Comparison of ENCODE assay signal across 8 cellular contexts in the genomic region with DNA sequence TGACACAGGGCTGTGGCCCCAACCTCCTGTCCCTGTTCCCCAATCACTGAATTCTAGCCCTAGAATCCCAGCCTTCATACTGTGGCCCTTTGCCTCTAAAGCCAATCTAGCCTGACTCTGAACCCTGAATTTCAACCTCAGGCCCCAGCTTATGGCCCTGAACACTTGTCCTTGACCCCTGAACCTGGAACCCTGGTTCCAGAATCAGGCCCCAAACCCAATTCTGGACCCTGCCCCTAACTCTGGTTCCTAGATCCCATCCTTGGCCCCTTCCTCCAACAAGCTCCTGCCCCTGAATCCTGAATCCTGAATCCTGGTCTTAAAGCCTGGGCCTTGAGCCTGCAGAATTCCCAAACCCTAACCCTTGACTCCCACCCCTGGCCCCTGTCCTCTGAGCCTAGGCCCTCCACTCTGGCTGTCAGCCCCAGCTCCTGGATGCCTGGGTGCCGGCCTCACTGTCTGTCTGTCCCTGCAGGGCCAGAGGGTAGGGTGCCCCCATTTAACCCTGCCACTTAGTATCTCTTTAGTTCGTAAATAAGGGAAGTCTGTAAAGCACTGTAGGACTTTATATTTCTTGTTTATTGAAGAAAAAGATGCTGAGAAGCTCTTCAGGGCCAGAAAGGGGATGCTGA. TPM values are rescaled to one million over a fixed set of nuclear protein-coding genes. Genes with fewer than 3 reads are reported as not detected.
DNase-seq lines count a peak whose midpoint lies in the region; ATAC-seq, FAIRE-seq and TF ChIP-seq lines count a peak whose summit lies in the region.

No MANE protein-coding gene starts in this region.

- no peak for DNase-seq in GM12891 (ENCODE audit: insufficient read length, low spot score)
- DNase-seq in T-helper 17 cell, result peak in 1 of 3 donors; percentile 7
- DNase-seq in glutamatergic neuron, result no peak
- no peak for DNase-seq in skeletal muscle cell (ENCODE audit: low read depth)
- no peak for DNase-seq in iPS-NIHi7 (ENCODE audit: extremely low spot score)
- DNase-seq in NCI-H2171 (lab: John Stamatoyannopoulos, UW), result no peak

- H3K4me3 ChIP-seq in skeletal muscle cell (ENCODE audit: low read depth, low read length), result peak overlapping the region; percentile 67

- TF ChIP-seq CTCF in glutamatergic neuron (IDR thresholded peaks at IDR 0.05; ENCODE audit: partially characterized antibody, unreplicated experiment), result no peak

- H3K4me3 Mint-ChIP-seq in T-helper 17 cell, result peak overlapping the region; percentile 94
- H3K4me3 Mint-ChIP-seq in glutamatergic neuron (ENCODE audit: unreplicated experiment), result peak overlapping the region; percentile 86

- ATAC-seq in T-helper 17 cell (no peak), GM18861 (IDR thresholded peaks at IDR 0.05; ENCODE audit: unreplicated experiment) (no peak), GM19467 (IDR thresholded peaks at IDR 0.05; ENCODE audit: unreplicated experiment) (no peak)

- FAIRE-seq in GM12891 (lab: Jason Lieb, UNC), result peak; percentile 61

- H3K27ac Mint-ChIP-seq in T-helper 17 cell, result peak overlapping the region; percentile 91
- no peak overlapping the region for H3K27ac Mint-ChIP-seq in glutamatergic neuron (ENCODE audit: unreplicated experiment)

- H3K27me3 Mint-ChIP-seq in T-helper 17 cell (no peaks in the 10 kb centered on the region), glutamatergic neuron (ENCODE audit: unreplicated experiment) (peaks cover 7% of the 10 kb centered on the region)

- H3K4me1 Mint-ChIP-seq in T-helper 17 cell (peaks cover 46% of the 10 kb centered on the region), glutamatergic neuron (ENCODE audit: low read depth, unreplicated experiment) (peaks cover 20% of the 10 kb centered on the region)

- H3K36me3 Mint-ChIP-seq in T-helper 17 cell (ENCODE audit: low read depth) (no peaks in the 10 kb centered on the region), glutamatergic neuron (ENCODE audit: unreplicated experiment) (no peaks in the 10 kb centered on the region)

- H3K9me3 Mint-ChIP-seq in glutamatergic neuron (ENCODE audit: unreplicated experiment), result peaks cover 1% of the 10 kb centered on the region

- TF ChIP-seq POLR2A in GM12891 (IDR thresholded peaks at IDR 0.05; ENCODE audit: low read depth, low read length), result no peak

- H3K9me3 ChIP-seq in T-helper 17 cell (ENCODE audit: control insufficient read depth, low read length, poor library complexity, severe bottlenecking), result no peaks in the 10 kb centered on the region

TF ChIP-seq in GM12891, 5 proteins besides CTCF, POLR2A, EP300 and RAD21:
- TF ChIP-seq PAX5 (IDR thresholded peaks at IDR 0.05; ENCODE audit: insufficient read depth, low read length, severe bottlenecking) (no peak), SPI1 (IDR thresholded peaks at IDR 0.05; ENCODE audit: low read depth, low read length) (no peak), POU2F2 (IDR thresholded peaks at IDR 0.05; ENCODE audit: low read depth, low read length) (no peak), TAF1 (IDR thresholded peaks at IDR 0.05; ENCODE audit: low read depth, low read length) (no peak), POLR2AphosphoS5 (IDR thresholded peaks at IDR 0.05; ENCODE audit: low read depth, low read length) (no peak)

RNA-seq across cellular contexts. Expression of a gene that starts 1.3 kb away (rescaled TPM):
- 4.0 TPM for polyA plus RNA-seq in GM12891 (2012; ENCODE audit: low read depth, missing spikeins)
- total RNA-seq in T-helper 17 cell, result 10 to 100 TPM; 17.6 to 24.7 TPM
- total RNA-seq in glutamatergic neuron (ENCODE audit: unreplicated experiment), result 36.3 TPM
